ENCODE assay signal across 12 cellular contexts in genomic region chr2:46171996-46172546, GRCh38.
A peak's percentile ranks its signal among the peaks of the same experiment; 100 is the strongest.
DNase-seq lines count a peak whose midpoint lies in the region; ATAC-seq, FAIRE-seq and TF ChIP-seq lines count a peak whose summit lies in the region.
"Had no signal": no experiment of that assay in that cellular context is flagged by ENCODE, and none has a peak within 500 bp of the region (broad histone marks: within the 10 kb centered on the region; RNA-seq: fewer than 3 reads in every experiment).

No MANE protein-coding gene starts in this region.

- TF ChIP-seq EP300 in A549 (IDR thresholded peaks at IDR 0.05) (no peak), gastroesophageal sphincter (IDR thresholded peaks at IDR 0.05) (no peak)

- H3K4me2 ChIP-seq in A549: peak overlapping the region; percentile 47
- no peak overlapping the region for H3K4me2 ChIP-seq in hepatocyte

- no peaks in the 10 kb centered on the region for H3K79me2 ChIP-seq in hepatocyte

- H3K27ac ChIP-seq in A549: peak overlapping the region; percentile 44 to 89
- H3K27ac ChIP-seq in HEK293 (ENCODE audit: extremely low read depth, low read depth, low read length): no peak overlapping the region
- peak overlapping the region; percentile 38 for H3K27ac ChIP-seq in hepatocyte
- peak overlapping the region in 2 of 4 donors; percentile 21 to 66 for H3K27ac ChIP-seq in gastroesophageal sphincter

- H3K27me3 ChIP-seq in hepatocyte (no peaks in the 10 kb centered on the region), gastroesophageal sphincter (no peaks in the 10 kb centered on the region)

- ATAC-seq in A549 (peak; percentile 51 to 63; a peak in 4 of 6 replicates), SK-N-SH treated with all-trans-retinoic acid at 6 μM for 48 hours (peak; percentile 53), gastroesophageal sphincter (no peak), HG03175 (IDR thresholded peaks at IDR 0.05; ENCODE audit: unreplicated experiment) (no peak)

- DNase-seq in A549 (ENCODE audit: low read depth in 1 of 2, low spot score in 1 of 2) (peak in 1 of 2 experiments; percentile 44), hepatocyte (ENCODE audit: low spot score) (no peak), mucosa of gallbladder (ENCODE audit: low spot score) (no peak), DMS153 treated with DMSO at 0.1 percent for 48 hours (lab: John Stamatoyannopoulos, UW; ENCODE audit: unreplicated experiment) (no peak)
- DNase-seq: AML-193, nucleus accumbens, RPMI8226 had no signal

- no peak overlapping the region for H2AFZ ChIP-seq in hepatocyte

- POLR2A ChIA-PET in A549 (lab: Yijun Ruan, JAX): interaction anchor here (1.0 kb wide), 2 partner anchors 57 to 125 kb away, joined by 3 read pairs; partner anchors contain the start of gene EPAS1
- POLR2A ChIA-PET in HEK293 (lab: Yijun Ruan, JAX): no interaction called here

- no peak for FAIRE-seq in A549 (lab: Jason Lieb, UNC)
- FAIRE-seq: TTC549 had no signal

- TF ChIP-seq CTCF in A549 (IDR thresholded peaks at IDR 0.05) (no peak; the same call in 2 of the 3 replicates), HEK293 (tag by site-specific recombination; IDR thresholded peaks at IDR 0.05) (no peak), hepatocyte (IDR thresholded peaks at IDR 0.05; ENCODE audit: poor library complexity) (no peak), gastroesophageal sphincter (IDR thresholded peaks at IDR 0.05) (no peak)

- no peak overlapping the region for H3K4me3 ChIP-seq in A549
- no peak overlapping the region for H3K4me3 ChIP-seq in HEK293 (ENCODE audit: low read depth, low read length)
- H3K4me3 ChIP-seq in hepatocyte: no peak overlapping the region
- no peak overlapping the region for H3K4me3 ChIP-seq in gastroesophageal sphincter

- 85% methylated on average over 14 of the region's 14 CpGs for WGBS in A549 (ENCODE audit: missing lambda C conversion rate)
- 87% methylated on average over 14 of the region's 14 CpGs for WGBS in hepatocyte (ENCODE audit: low lambda C conversion rate, missing lambda C conversion rate)
- 94 to 100% methylated on average over 3 to 5 of the region's 14 CpGs for WGBS in gastroesophageal sphincter (ENCODE audit: low coverage in 1 of 2), 2 donors

- H3K4me1 ChIP-seq in A549 (peaks cover 70% of the 10 kb centered on the region), HEK293 (ENCODE audit: control insufficient read depth, insufficient read depth, low read length) (no peaks in the 10 kb centered on the region), hepatocyte (ENCODE audit: insufficient read depth) (peaks cover 41% of the 10 kb centered on the region), gastroesophageal sphincter (peaks cover 0 to 15% (median 6%) of the 10 kb centered on the region in 3 donors)

- TF ChIP-seq POLR2A in A549 (IDR thresholded peaks at IDR 0.05; ENCODE audit: low read length) (no peak), gastroesophageal sphincter (IDR thresholded peaks at IDR 0.05) (no peak)

- CTCF ChIA-PET in A549 (lab: Yijun Ruan, JAX) (interaction anchor here (0.9 to 2.0 kb wide), 11 partner anchors 10 to 179 kb away, joined by 3 to 8 read pairs (median 3); no protein-coding TSS in a partner anchor), HEK293 (lab: Yijun Ruan, JAX) (interaction anchor here (0.5 to 0.6 kb wide), 2 partner anchors 111 to 208 kb away, joined by 3 to 5 read pairs; no protein-coding TSS in a partner anchor)

- H4K20me1 ChIP-seq in hepatocyte (ENCODE audit: insufficient read depth, poor library complexity, severe bottlenecking): no peaks in the 10 kb centered on the region

- H3K36me3 ChIP-seq in HEK293 (ENCODE audit: control insufficient read depth in 2 of 2, insufficient read depth in 1 of 2, low read length in 2 of 2): no peaks in the 10 kb centered on the region
- H3K36me3 ChIP-seq in hepatocyte (replicated peaks; ENCODE audit: insufficient read depth, low read depth): no peaks in the 10 kb centered on the region
- H3K36me3 ChIP-seq in gastroesophageal sphincter: no peaks in the 10 kb centered on the region

- H3K9me3 ChIP-seq in A549 (no peaks in the 10 kb centered on the region), HEK293 (ENCODE audit: control insufficient read depth, insufficient read depth, low read depth, low read length) (no peaks in the 10 kb centered on the region), hepatocyte (ENCODE audit: low read depth) (no peaks in the 10 kb centered on the region), gastroesophageal sphincter (no peaks in the 10 kb centered on the region)

- TF ChIP-seq RAD21 in A549 (conservative IDR thresholded peaks at IDR 0.05 in 1 of 2, IDR thresholded peaks at IDR 0.05 in 1 of 2): no peak

- H3K9me2 ChIP-seq in hepatocyte (replicated peaks; ENCODE audit: insufficient read depth): no peaks in the 10 kb centered on the region

TF ChIP-seq in A549, 52 proteins besides CTCF, POLR2A, EP300 and RAD21:
- TF ChIP-seq CEBPB (IDR thresholded peaks at IDR 0.05) (no peak), MAX (IDR thresholded peaks at IDR 0.05) (0 out of 2 replicates have a peak, but pooled peaks have one; percentile 2), BHLHE40 (IDR thresholded peaks at IDR 0.05; ENCODE audit: low read depth, low read length) (no peak), KDM5A (IDR thresholded peaks at IDR 0.05) (no peak), HOXA7 (CRISPR knock-in tag; IDR thresholded peaks at IDR 0.05) (no peak)

TF ChIP-seq in HEK293, 187 proteins besides CTCF, POLR2A, EP300 and RAD21:
- TF ChIP-seq ZNF792 (tag by site-specific recombination; IDR thresholded peaks at IDR 0.05) (no peak), ZNF501 (tag by site-specific recombination; IDR thresholded peaks at IDR 0.05) (no peak), ZNF274 (IDR thresholded peaks at IDR 0.05; ENCODE audit: low read length) (no peak), ZNF274 (tag by site-specific recombination; IDR thresholded peaks at IDR 0.05; ENCODE audit: borderline replicate concordance) (no peak), ZNF37A (tag by site-specific recombination; IDR thresholded peaks at IDR 0.05) (no peak), KLF1 (tag by site-specific recombination; IDR thresholded peaks at IDR 0.05) (peak; percentile 50; the same call in 1 of the 2 replicates), FEZF1 (tag by site-specific recombination; IDR thresholded peaks at IDR 0.05) (no peak), ZBTB20 (tag by site-specific recombination; IDR thresholded peaks at IDR 0.05) (peak; percentile 65; the same call in 1 of the 2 replicates)

TF ChIP-seq in SK-N-SH treated with all-trans-retinoic acid at 6 μM for 48 hours, 23 proteins besides CTCF, POLR2A, EP300 and RAD21:
- TF ChIP-seq ISL1 (CRISPR knock-in tag; IDR thresholded peaks at IDR 0.05): no peak
- TF ChIP-seq ZNF70 (CRISPR knock-in tag; IDR thresholded peaks at IDR 0.05): no peak
- no peak for TF ChIP-seq ZFP30 (CRISPR knock-in tag; IDR thresholded peaks at IDR 0.05)
- no peak for TF ChIP-seq CSRNP3 (CRISPR knock-in tag; IDR thresholded peaks at IDR 0.05)
- TF ChIP-seq SNAI2 (CRISPR knock-in tag; IDR thresholded peaks at IDR 0.05): no peak
- TF ChIP-seq BACH2 (CRISPR knock-in tag; IDR thresholded peaks at IDR 0.05; ENCODE audit: borderline replicate concordance): no peak
- no peak for TF ChIP-seq ZC3H10 (CRISPR knock-in tag; IDR thresholded peaks at IDR 0.05)
TF ChIP-seq in SK-N-SH treated with all-trans-retinoic acid at 6 μM for 48 hours: peak in this region for 0.

Comparison
In these comparisons a context has a peak if more than half of its experiments do, and no peak if none do; other contexts are left out.
1. ATAC-seq: peak in A549 (2 of 2) and SK-N-SH treated with all-trans-retinoic acid at 6 μM for 48 hours (single experiment); none in gastroesophageal sphincter (single experiment) and HG03175 (single experiment).